Comparison of ENCODE assay signal across 10 cellular contexts in genomic region chr4:111959202-111959601, GRCh38.
A peak's percentile ranks its signal among the peaks of the same experiment; 100 is the strongest.
DNase-seq lines count a peak whose midpoint lies in the region; ATAC-seq and TF ChIP-seq lines count a peak whose summit lies in the region.
"Had no signal": no experiment of that assay in that cellular context is flagged by ENCODE, and none has a peak within 500 bp of the region (broad histone marks: within the 10 kb centered on the region; RNA-seq: fewer than 3 reads in every experiment).

No MANE protein-coding gene starts in this region.

- no peak overlapping the region for H3K4ac ChIP-seq in neuronal stem cell (ENCODE audit: low read length)

- no peak overlapping the region for H4K91ac ChIP-seq in neuronal stem cell (ENCODE audit: low read depth, low read length, poor library complexity)

- H3K9ac ChIP-seq in neuronal stem cell (ENCODE audit: low read depth, low read length, poor library complexity), result no peak overlapping the region

- ATAC-seq in HG03460 (IDR thresholded peaks at IDR 0.05; ENCODE audit: unreplicated experiment), result no peak

- DNase-seq in EH (ENCODE audit: low read depth) (peak; percentile 91), HFFc6 (peak; percentile 83), NB4 (ENCODE audit: low read depth) (peak; percentile 80), fibroblast of peridontal ligament (ENCODE audit: extremely low read depth) (peak; percentile 11), neuronal stem cell (ENCODE audit: low spot score) (no peak), NCI-H1105 treated with DMSO at 0.1 percent for 48 hours (lab: John Stamatoyannopoulos, UW) (no peak)
- DNase-seq in effector memory CD4-positive, alpha-beta T cell, result no peak
- DNase-seq: NCI-H187 treated with DMSO at 0.1 percent for 48 hours had no signal

- H3K27ac Mint-ChIP-seq in HFFc6, result peak overlapping the region; percentile 82
- H3K27ac Mint-ChIP-seq: activated naive CD4-positive, alpha-beta T cell treated with anti-CD3 and anti-CD28 coated beads, Interleukin-2, amount 50 U/mL, for 24 hours had no signal

- H3K4me3 Mint-ChIP-seq in HFFc6, result peak overlapping the region; percentile 47; the same call in 1 of the 2 replicates
- H3K4me3 Mint-ChIP-seq: activated naive CD4-positive, alpha-beta T cell treated with anti-CD3 and anti-CD28 coated beads, Interleukin-2, amount 50 U/mL, for 24 hours had no signal

- TF ChIP-seq POLR2A in NB4 (IDR thresholded peaks at IDR 0.05; ENCODE audit: extremely low read depth, insufficient read length), result no peak

- no peaks in the 10 kb centered on the region for H3K4me1 ChIP-seq in neuronal stem cell (ENCODE audit: control insufficient read depth in 2 of 2, insufficient read depth in 1 of 2, low read depth in 1 of 2, low read length in 2 of 2)
- H3K4me1 ChIP-seq in effector memory CD4-positive, alpha-beta T cell (ENCODE audit: control insufficient read depth, insufficient read depth, low read length, poor library complexity, severe bottlenecking), result no peaks in the 10 kb centered on the region

- H2BK120ac ChIP-seq in neuronal stem cell (ENCODE audit: low read depth, low read length), result no peak overlapping the region

- no peaks in the 10 kb centered on the region for H3K36me3 Mint-ChIP-seq in HFFc6 (ENCODE audit: low read depth)
- H3K36me3 Mint-ChIP-seq: activated naive CD4-positive, alpha-beta T cell treated with anti-CD3 and anti-CD28 coated beads, Interleukin-2, amount 50 U/mL, for 24 hours had no signal

- no peak overlapping the region for H4K8ac ChIP-seq in neuronal stem cell (ENCODE audit: low read depth, low read length)

- no peaks in the 10 kb centered on the region for H3K27me3 Mint-ChIP-seq in HFFc6 (ENCODE audit: insufficient read depth)

- no peak overlapping the region for H2BK15ac ChIP-seq in neuronal stem cell (ENCODE audit: low read length)

- no peak overlapping the region for H2AK5ac ChIP-seq in neuronal stem cell (ENCODE audit: low read depth, low read length)

- no peak overlapping the region for H2BK5ac ChIP-seq in neuronal stem cell (ENCODE audit: low read length)

- no peaks in the 10 kb centered on the region for H3K4me1 Mint-ChIP-seq in HFFc6 (ENCODE audit: low read depth)
- H3K4me1 Mint-ChIP-seq: activated naive CD4-positive, alpha-beta T cell treated with anti-CD3 and anti-CD28 coated beads, Interleukin-2, amount 50 U/mL, for 24 hours had no signal

- no peak overlapping the region for H3K14ac ChIP-seq in neuronal stem cell (ENCODE audit: low read length)

- H3K4me2 ChIP-seq in neuronal stem cell (ENCODE audit: insufficient read depth, low read length, poor library complexity, severe bottlenecking), result no peak overlapping the region

- peaks cover 0 to 2% of the 10 kb centered on the region in 2 donors for H3K9me3 ChIP-seq in neuronal stem cell (replicated peaks in 1 of 2; ENCODE audit: control insufficient read depth in 2 of 2, insufficient read depth in 1 of 2, low read depth in 1 of 2, low read length in 2 of 2)
- H3K9me3 ChIP-seq in effector memory CD4-positive, alpha-beta T cell (ENCODE audit: control insufficient read depth, low read length), result no peaks in the 10 kb centered on the region

- H3K18ac ChIP-seq in neuronal stem cell (ENCODE audit: low read length), result no peak overlapping the region

- TF ChIP-seq CTCF in HFFc6 (IDR thresholded peaks at IDR 0.05), result no peak
- TF ChIP-seq CTCF in NB4 (IDR thresholded peaks at IDR 0.05; ENCODE audit: low read depth, low read length), result no peak

- no peak overlapping the region for H2AFZ ChIP-seq in neuronal stem cell (ENCODE audit: low read length)

- no CpG with 5 or more reads among the region's 1 CpG for WGBS in neuronal stem cell (ENCODE audit: extremely low coverage in 2 of 2, insufficient read length in 2 of 2, insufficient replicate concordance in 1 of 2), 2 donors

- H3K23ac ChIP-seq in neuronal stem cell (ENCODE audit: low read depth, low read length, poor library complexity), result no peak overlapping the region

- no peaks in the 10 kb centered on the region for H3K9me3 Mint-ChIP-seq in HFFc6

- H3K27ac ChIP-seq in neuronal stem cell (replicated peaks; ENCODE audit: low read length), result no peak overlapping the region
- H3K27ac ChIP-seq in effector memory CD4-positive, alpha-beta T cell (ENCODE audit: insufficient read depth, low read length, poor library complexity, severe bottlenecking), result no peak overlapping the region

- H3K36me3 ChIP-seq in neuronal stem cell (replicated peaks in 1 of 2; ENCODE audit: control insufficient read depth in 2 of 2, insufficient read depth in 2 of 2, low read length in 2 of 2), result no peaks in the 10 kb centered on the region
- H3K36me3 ChIP-seq in effector memory CD4-positive, alpha-beta T cell (ENCODE audit: control insufficient read depth, insufficient read depth, low read length), result no peaks in the 10 kb centered on the region

- no peak overlapping the region for H2BK12ac ChIP-seq in neuronal stem cell (ENCODE audit: low read length)

- no peaks in the 10 kb centered on the region for H3K27me3 ChIP-seq in neuronal stem cell (ENCODE audit: control insufficient read depth in 3 of 3, insufficient read depth in 3 of 3, low read depth in 1 of 3, low read length in 3 of 3)
- no peaks in the 10 kb centered on the region for H3K27me3 ChIP-seq in effector memory CD4-positive, alpha-beta T cell (replicated peaks; ENCODE audit: control insufficient read depth, insufficient read depth, low read length, poor library complexity, severe bottlenecking)

- no peaks in the 10 kb centered on the region for H3K79me1 ChIP-seq in neuronal stem cell (ENCODE audit: low read depth, low read length)

- H3K4me3 ChIP-seq in NB4 (ENCODE audit: low read depth, low read length) (no peak overlapping the region), neuronal stem cell (ENCODE audit: low read length in 2 of 2) (no peak overlapping the region)
- no peak overlapping the region for H3K4me3 ChIP-seq in effector memory CD4-positive, alpha-beta T cell (ENCODE audit: insufficient read depth, low read depth, low read length, poor library complexity, severe bottlenecking)

Comparison
In these comparisons a context has a peak if more than half of its experiments do, and no peak if none do; other contexts are left out.
1. DNase-seq: peak in EH (single experiment), HFFc6 (single experiment), NB4 (single experiment) and fibroblast of peridontal ligament (single experiment); none in neuronal stem cell (single experiment), effector memory CD4-positive, alpha-beta T cell (0 of 3) and NCI-H1105 treated with DMSO at 0.1 percent for 48 hours (single experiment).